1 cellular context compared by ENCODE assay signal in genomic region chr15:41958002-41958420, GRCh38.
TF ChIP-seq lines count a peak whose summit lies in the region.

No MANE protein-coding gene starts in this region.

TF ChIP-seq in endothelial cell of umbilical vein, 7 proteins besides CTCF, POLR2A, EP300 and RAD21:
- TF ChIP-seq MAX (IDR thresholded peaks at IDR 0.05; ENCODE audit: insufficient read depth, insufficient read length) (no peak), MYC (IDR thresholded peaks at IDR 0.05; ENCODE audit: low read depth, low read length) (no peak), FOS (IDR thresholded peaks at IDR 0.05; ENCODE audit: borderline replicate concordance, insufficient read depth, low read length) (peak; percentile 72), JUN (IDR thresholded peaks at IDR 0.05; ENCODE audit: borderline replicate concordance, insufficient read depth, insufficient read length, low read depth) (peak; percentile 61), POLR2AphosphoS5 (IDR thresholded peaks at IDR 0.05; ENCODE audit: insufficient read depth, low read depth, low read length) (peak; percentile 91), GATA2 (IDR thresholded peaks at IDR 0.05; ENCODE audit: insufficient read depth, insufficient read length, low read depth, low read length) (peak; percentile 92), EZH2 (IDR thresholded peaks at IDR 0.05; ENCODE audit: borderline replicate concordance, low read depth, low read length, severe bottlenecking) (no peak)
